25 cellular contexts compared by ENCODE assay signal in genomic region chr2:1891971-1892486, GRCh38.
DNase-seq lines count a peak whose midpoint lies in the region; ATAC-seq, FAIRE-seq and TF ChIP-seq lines count a peak whose summit lies in the region.
"Had no signal": no experiment of that assay in that cellular context is flagged by ENCODE, and none has a peak within 500 bp of the region (broad histone marks: within the 10 kb centered on the region; RNA-seq: fewer than 3 reads in every experiment).

No MANE protein-coding gene starts in this region.

- H3K4me1 Mint-ChIP-seq in osteocyte (ENCODE audit: unreplicated experiment), result no peaks in the 10 kb centered on the region

- CTCF ChIA-PET in H1 (lab: Charles Lee; ENCODE audit: partially characterized antibody), result interaction anchor here (0.6 to 1.7 kb wide), 5 partner anchors 37 to 401 kb away, joined by 3 to 6 read pairs (median 3); no protein-coding TSS in a partner anchor

- no peak overlapping the region for H3K23ac ChIP-seq in H1 (ENCODE audit: insufficient read length)

- ATAC-seq in right cardiac atrium (peak; percentile 20 to 25), GM21515 (IDR thresholded peaks at IDR 0.05; ENCODE audit: unreplicated experiment) (no peak), GM18861 (IDR thresholded peaks at IDR 0.05; ENCODE audit: unreplicated experiment) (no peak), HG02610 (IDR thresholded peaks at IDR 0.05; ENCODE audit: unreplicated experiment) (no peak)
- no peak for ATAC-seq in activated naive CD4-positive, alpha-beta T cell treated with anti-CD3 and anti-CD28 coated beads, Interleukin-2, amount 50 U/mL, for 72 hours

- no peak overlapping the region for H2BK15ac ChIP-seq in H1 (ENCODE audit: low read length)

- H4K8ac ChIP-seq in H1 (ENCODE audit: extremely low read depth, insufficient read depth, low read length), result peak overlapping the region; percentile 32; the same call in 1 of the 2 replicates

- intact Hi-C loops in right cardiac atrium (cut with DNase I) (loop anchor here in 2 of 4 donors (10.0 kb wide), 2 partner anchors 393 to 403 kb away; no protein-coding TSS in a partner anchor), left ventricle myocardium inferior (cut with micrococcal nuclease) (no loop called here)

- no peak overlapping the region for H3K4ac ChIP-seq in H1 (replicated peaks; ENCODE audit: insufficient read length, low read depth, low read length)

- no peak overlapping the region for H2BK12ac ChIP-seq in H1 (ENCODE audit: low read depth, low read length)

- no peak overlapping the region for H2BK20ac ChIP-seq in H1 (ENCODE audit: low read length)

- H3K4me2 ChIP-seq in H1 (ENCODE audit: insufficient read depth in 1 of 2, low read depth in 2 of 2, low read length in 2 of 2), result no peak overlapping the region
- H3K4me2 ChIP-seq: PC-9 had no signal

- TF ChIP-seq CTCF in left ventricle myocardium inferior (IDR thresholded peaks at IDR 0.05; ENCODE audit: borderline replicate concordance) (no peak), H1 (IDR thresholded peaks at IDR 0.05; ENCODE audit: control extremely low read depth in 1 of 3, insufficient read depth in 1 of 3, low read depth in 1 of 3, low read length in 3 of 3) (no peak; a peak in 1 of 4 replicates), osteocyte (IDR thresholded peaks at IDR 0.05) (no peak)

- no peak overlapping the region for H2BK120ac ChIP-seq in H1 (replicated peaks; ENCODE audit: low read depth, low read length)

- H2AK5ac ChIP-seq in H1 (ENCODE audit: low read depth, low read length), result no peak overlapping the region

- H3K23me2 ChIP-seq in H1 (ENCODE audit: low read depth, low read length), result no peaks in the 10 kb centered on the region

- no peak overlapping the region for H3K9ac ChIP-seq in H1 (replicated peaks in 1 of 4; ENCODE audit: extremely low read depth in 1 of 4, low read depth in 3 of 4, low read length in 3 of 4)

- POLR2A ChIA-PET in H1 (lab: Charles Lee; ENCODE audit: partially characterized antibody), result no interaction called here

- no peak overlapping the region for H4K5ac ChIP-seq in H1 (ENCODE audit: insufficient read length, low read depth, low read length)

- H3K9me3 ChIP-seq in right cardiac atrium (ENCODE audit: control insufficient read depth, low read length) (no peaks in the 10 kb centered on the region), left ventricle myocardium inferior (replicated peaks) (peaks cover 9% of the 10 kb centered on the region), H1 (ENCODE audit: insufficient read depth in 2 of 2, low read depth in 1 of 2, low read length in 1 of 2) (no peaks in the 10 kb centered on the region)
- H3K9me3 ChIP-seq: MG63, SJCRH30 had no signal

- H3K36me3 ChIP-seq in left ventricle myocardium inferior, result no peaks in the 10 kb centered on the region
- no peaks in the 10 kb centered on the region for H3K36me3 ChIP-seq in H1 (ENCODE audit: control insufficient read depth in 2 of 4, insufficient read depth in 4 of 4, low read length in 3 of 4)
- H3K36me3 ChIP-seq: MG63, SJCRH30 had no signal

- H3K4me3 ChIP-seq in right cardiac atrium (ENCODE audit: low read length) (no peak overlapping the region), left ventricle myocardium inferior (no peak overlapping the region), H1 (ENCODE audit: extremely low read depth in 1 of 4, insufficient read depth in 2 of 4, low read depth in 3 of 4, low read length in 4 of 4) (no peak overlapping the region)
- H3K4me3 ChIP-seq: MG63, PC-9, SJCRH30 had no signal

- H3K27ac ChIP-seq in right cardiac atrium (ENCODE audit: low read length), result no peak overlapping the region
- no peak overlapping the region for H3K27ac ChIP-seq in left ventricle myocardium inferior (replicated peaks)
- no peak overlapping the region for H3K27ac ChIP-seq in H1 (ENCODE audit: low read depth, low read length)
- H3K27ac ChIP-seq: PC-9, SJCRH30 had no signal

- no peak overlapping the region for H3K4me3 Mint-ChIP-seq in osteocyte (ENCODE audit: unreplicated experiment)

- peaks cover 5% of the 10 kb centered on the region for H3K9me3 Mint-ChIP-seq in osteocyte (ENCODE audit: unreplicated experiment)
- no peaks in the 10 kb centered on the region for H3K9me3 Mint-ChIP-seq in activated naive CD4-positive, alpha-beta T cell treated with anti-CD3 and anti-CD28 coated beads, Interleukin-2, amount 50 U/mL, for 72 hours

- H3K18ac ChIP-seq in H1 (ENCODE audit: extremely low read depth, low read length), result no peak overlapping the region

- H2BK5ac ChIP-seq in H1 (ENCODE audit: low read depth, low read length), result no peak overlapping the region

- H4K20me1 ChIP-seq in H1 (replicated peaks in 1 of 2; ENCODE audit: control insufficient read depth in 1 of 2, insufficient read depth in 2 of 2, low read length in 2 of 2), result no peaks in the 10 kb centered on the region

- no peaks in the 10 kb centered on the region for H3K79me1 ChIP-seq in H1 (ENCODE audit: low read depth, low read length)

- 93% methylated on average over 43 of the region's 43 CpGs for WGBS in right cardiac atrium
- WGBS in H1 (ENCODE audit: extremely low coverage in 1 of 2, insufficient coverage in 1 of 2, insufficient read length in 1 of 2, insufficient replicate concordance in 2 of 2, low coverage in 1 of 2, low lambda C conversion rate in 2 of 2, missing lambda C conversion rate in 1 of 2), 2 experiments, result 92% methylated on average over 18 of the region's 43 CpGs; no CpG with 5 or more reads in 1 of the 2 experiments

- DNase-seq in right cardiac atrium (no peak), left ventricle myocardium inferior (no peak), H1 (ENCODE audit: low read depth in 1 of 2, low spot score in 2 of 2) (no peak), osteocyte (ENCODE audit: extremely low spot score, unreplicated experiment) (peak; percentile 66)
- no peak for DNase-seq in activated naive CD4-positive, alpha-beta T cell treated with anti-CD3 and anti-CD28 coated beads, Interleukin-2, amount 50 U/mL, for 72 hours (ENCODE audit: low spot score in 2 of 2)
- DNase-seq: 8988T; ACHN; DND-41; KG1; MG63; NCI-H1105 treated with DMSO at 0.1 percent for 48 hours; NCI-H146; NCI-H1930; NCI-H2107; NCI-H446; NCI-H526; NCI-H82; NK-92 treated with Interleukin-12 subunit alpha and Interleukin-12 subunit beta, amount 100 ng/mL, for 24 hours; PC-9; SJCRH30 had no signal

- H3K36me3 Mint-ChIP-seq in osteocyte (ENCODE audit: unreplicated experiment), result no peaks in the 10 kb centered on the region
- H3K36me3 Mint-ChIP-seq in activated naive CD4-positive, alpha-beta T cell treated with anti-CD3 and anti-CD28 coated beads, Interleukin-2, amount 50 U/mL, for 72 hours, result no peaks in the 10 kb centered on the region

- no peak for TF ChIP-seq EP300 in H1 (IDR thresholded peaks at IDR 0.05; ENCODE audit: borderline replicate concordance in 1 of 2, low read depth in 2 of 2, low read length in 2 of 2)

- no peak overlapping the region for H2AFZ ChIP-seq in H1 (ENCODE audit: low read length)
- H2AFZ ChIP-seq: PC-9 had no signal

- no peak overlapping the region for H3K14ac ChIP-seq in H1 (ENCODE audit: insufficient read length)

- TF ChIP-seq POLR2A in H1 (IDR thresholded peaks at IDR 0.05; ENCODE audit: control extremely low read depth in 1 of 2, low read depth in 2 of 2, low read length in 2 of 2), result no peak

- no peak overlapping the region for H4K91ac ChIP-seq in H1 (replicated peaks; ENCODE audit: insufficient read length, low read length)

- H3K79me2 ChIP-seq in H1 (ENCODE audit: control insufficient read depth in 1 of 2, insufficient read depth in 2 of 2, low read length in 2 of 2), result no peaks in the 10 kb centered on the region

- H3K56ac ChIP-seq in H1 (replicated peaks; ENCODE audit: insufficient read length, low read depth, low read length), result no peak overlapping the region

- peak in 1 of 2 experiments; percentile 21; a peak in 1 of 4 replicates for TF ChIP-seq RAD21 in H1 (IDR thresholded peaks at IDR 0.05 in 1 of 2, conservative IDR thresholded peaks at IDR 0.05 in 1 of 2; ENCODE audit: low read depth in 2 of 2, low read length in 2 of 2)

- peaks cover 49% of the 10 kb centered on the region for H3K27me3 Mint-ChIP-seq in osteocyte (ENCODE audit: unreplicated experiment)

- H3K27me3 ChIP-seq in right cardiac atrium (ENCODE audit: control insufficient read depth, insufficient read depth) (no peaks in the 10 kb centered on the region), left ventricle myocardium inferior (ENCODE audit: low read depth) (peaks cover 20% of the 10 kb centered on the region), H1 (replicated peaks in 1 of 4; ENCODE audit: control insufficient read depth in 3 of 4, extremely low read depth in 1 of 4, insufficient read depth in 3 of 4, low read length in 3 of 4) (peaks cover 0 to 1% (median 0%) of the 10 kb centered on the region in 4 experiments; a peak in 3 of 7 replicates)

- H3K4me1 ChIP-seq in right cardiac atrium (ENCODE audit: control insufficient read depth, insufficient read depth, low read length), result no peaks in the 10 kb centered on the region
- H3K4me1 ChIP-seq in left ventricle myocardium inferior, result peaks cover 4% of the 10 kb centered on the region
- H3K4me1 ChIP-seq in H1 (replicated peaks in 1 of 4; ENCODE audit: control insufficient read depth in 3 of 4, insufficient read depth in 4 of 4, low read length in 3 of 4), result no peaks in the 10 kb centered on the region
- H3K4me1 ChIP-seq: SJCRH30 had no signal

- FAIRE-seq in H1 (lab: Jason Lieb, UNC), result no peak
- FAIRE-seq: H54, HTR-8/SVneo had no signal

- H3K27ac Mint-ChIP-seq in osteocyte (ENCODE audit: unreplicated experiment), result no peak overlapping the region
- no peak overlapping the region for H3K27ac Mint-ChIP-seq in activated naive CD4-positive, alpha-beta T cell treated with anti-CD3 and anti-CD28 coated beads, Interleukin-2, amount 50 U/mL, for 72 hours

TF ChIP-seq in H1, 55 proteins besides CTCF, POLR2A, EP300 and RAD21:
- TF ChIP-seq HDAC6 (IDR thresholded peaks at IDR 0.05; ENCODE audit: low read depth, low read length) (no peak), MAX (IDR thresholded peaks at IDR 0.05) (peak; percentile 43; the same call in 1 of the 2 replicates), E2F6 (IDR thresholded peaks at IDR 0.05) (peak; percentile 11; the same call in 1 of the 2 replicates)

Comparison
In these comparisons a context has a peak if more than half of its experiments do, and no peak if none do; other contexts are left out.
1. ATAC-seq: peak in right cardiac atrium (2 of 2); none in GM21515 (single experiment), activated naive CD4-positive, alpha-beta T cell treated with anti-CD3 and anti-CD28 coated beads, Interleukin-2, amount 50 U/mL, for 72 hours (0 of 2), GM18861 (single experiment) and HG02610 (single experiment).